ENCODE assay signal across 10 cellular contexts in the genomic region with DNA sequence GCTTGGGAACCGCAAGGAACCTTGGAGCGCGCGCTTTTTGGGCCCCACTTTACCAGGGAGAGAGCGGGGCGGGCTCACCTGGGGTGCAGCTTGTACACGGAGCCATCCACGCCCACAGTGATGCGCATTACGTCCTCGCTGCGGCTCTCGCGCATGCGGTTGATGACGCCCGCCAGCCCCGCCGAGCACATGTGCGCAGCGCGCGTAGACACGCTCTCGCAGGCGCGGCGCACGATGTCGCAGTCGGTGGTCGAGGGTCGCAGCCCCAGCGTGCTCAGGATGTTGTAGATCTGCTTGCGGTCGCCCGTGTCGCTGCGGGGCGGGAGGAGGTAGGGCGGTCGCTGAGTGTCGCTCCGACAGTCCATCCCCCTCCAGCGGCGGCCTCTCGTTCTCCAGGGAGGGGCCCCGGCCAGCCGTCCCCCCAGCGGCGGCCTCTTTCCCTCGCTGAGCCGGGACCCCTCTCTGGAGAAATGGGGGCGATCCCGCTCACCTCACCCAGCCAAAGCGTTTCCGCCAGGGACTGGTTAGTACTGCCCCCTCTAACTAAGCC. TPM values are rescaled to one million over a fixed set of nuclear protein-coding genes. Genes with fewer than 3 reads are reported as not detected.
DNase-seq lines count a peak whose midpoint lies in the region; ATAC-seq lines count a peak whose summit lies in the region.
"Had no signal": no experiment of that assay in that cellular context is flagged by ENCODE, and none has a peak within 500 bp of the region (broad histone marks: within the 10 kb centered on the region; RNA-seq: fewer than 3 reads in every experiment).

No MANE protein-coding gene starts in this region.

- H3K4me1 Mint-ChIP-seq in central memory CD8-positive, alpha-beta T cell = no peaks in the 10 kb centered on the region

- peaks cover 13% of the 10 kb centered on the region for H3K27me3 Mint-ChIP-seq in central memory CD8-positive, alpha-beta T cell

- no peak overlapping the region for H3K27ac Mint-ChIP-seq in central memory CD8-positive, alpha-beta T cell (ENCODE audit: low read depth)

- DNase-seq in activated CD4-positive, CD25-positive, alpha-beta regulatory T cell treated with anti-CD3 and anti-CD28 coated beads, Interleukin-2, amount 50 U/mL, for 16 hours (ENCODE audit: low read depth, low spot score) = peak; percentile 8
- DNase-seq in central memory CD8-positive, alpha-beta T cell (ENCODE audit: low spot score in 2 of 2) = no peak
- peak; percentile 27 to 36 for DNase-seq in stimulated activated CD8-positive, alpha-beta memory T cell treated with anti-CD3 and anti-CD28 coated beads, Interleukin-2, amount 100 ng/mL, for 48 hours (ENCODE audit: low read depth in 2 of 2)
- no peak for DNase-seq in amniotic stem cell (lab: John Stamatoyannopoulos, UW)
- no peak for DNase-seq in NCI-H2081 treated with DMSO at 0.1 percent for 48 hours (lab: John Stamatoyannopoulos, UW)
- no peak for DNase-seq in MG63
- no peak for DNase-seq in COR-L47 (lab: John Stamatoyannopoulos, UW)

- peak overlapping the region; percentile 54 for H3K4me3 Mint-ChIP-seq in central memory CD8-positive, alpha-beta T cell

- H3K4me3 ChIP-seq in mesodermal cell (ENCODE audit: extremely low read depth, insufficient read depth, low read length, poor library complexity, severe bottlenecking) (peak overlapping the region; percentile 29), MG63 (no peak overlapping the region; the same call in 1 of the 2 replicates)

- ATAC-seq in central memory CD8-positive, alpha-beta T cell (replicated peaks; ENCODE audit: extremely low read depth, poor library complexity, severe bottlenecking) = peak; percentile 43

- H3K9me3 ChIP-seq in mesodermal cell (ENCODE audit: control insufficient read depth, low read length) = no peaks in the 10 kb centered on the region
- H3K9me3 ChIP-seq in MG63 = no peaks in the 10 kb centered on the region
- H3K9me3 ChIP-seq: pancreas had no signal

- H3K9me3 Mint-ChIP-seq in central memory CD8-positive, alpha-beta T cell = no peaks in the 10 kb centered on the region

- H3K27ac ChIP-seq in mesodermal cell (ENCODE audit: low read depth, low read length, severe bottlenecking) = no peak overlapping the region
- H3K27ac ChIP-seq: KMS-11 had no signal

- no peaks in the 10 kb centered on the region for H3K36me3 Mint-ChIP-seq in central memory CD8-positive, alpha-beta T cell (ENCODE audit: insufficient read depth)

- H3K27me3 ChIP-seq in MG63 = no peaks in the 10 kb centered on the region
- H3K27me3 ChIP-seq: pancreas had no signal

- peaks cover 9% of the 10 kb centered on the region for H3K4me1 ChIP-seq in mesodermal cell (ENCODE audit: control insufficient read depth, insufficient read depth, low read length, poor library complexity, severe bottlenecking)
- H3K4me1 ChIP-seq: pancreas had no signal

- 43 to 47% methylated on average over 45 to 46 of the region's 57 CpGs for WGBS in mesodermal cell (ENCODE audit: insufficient coverage in 2 of 2), 2 experiments

- H3K36me3 ChIP-seq in mesodermal cell (ENCODE audit: control insufficient read depth, insufficient read depth, low read length) (no peaks in the 10 kb centered on the region), MG63 (no peaks in the 10 kb centered on the region)
- H3K36me3 ChIP-seq: pancreas had no signal

RNA-seq across cellular contexts. Expression of gene MYL7, which starts 4.4 kb away (rescaled TPM):
- polyA plus RNA-seq in mesodermal cell (2013, experiment 1 of 2) = 58.3 TPM
- polyA plus RNA-seq in mesodermal cell (2013, experiment 2 of 2) = 43.2 TPM
- not detected in 2 replicates for total RNA-seq in MG63 (2014; rRNA removed; shearing (Covaris generic); ENCODE audit: low replicate concordance)

RNA-seq across cellular contexts. Expression of gene POLD2, which starts 22.1 kb away (rescaled TPM):
- polyA plus RNA-seq in mesodermal cell (2013, experiment 1 of 2) = 88.8 TPM
- 87.7 TPM for polyA plus RNA-seq in mesodermal cell (2013, experiment 2 of 2)
- total RNA-seq in MG63 (2014; rRNA removed; shearing (Covaris generic); ENCODE audit: low replicate concordance) = 146 and 186 TPM in 2 replicates

RNA-seq across cellular contexts. Expression of gene AEBP1, which starts 41.3 kb away (rescaled TPM):
- 109 TPM for polyA plus RNA-seq in mesodermal cell (2013, experiment 1 of 2)
- polyA plus RNA-seq in mesodermal cell (2013, experiment 2 of 2) = 89.5 TPM
- total RNA-seq in MG63 (2014; rRNA removed; shearing (Covaris generic); ENCODE audit: low replicate concordance) = 36.8 and 45.8 TPM in 2 replicates

RNA-seq across cellular contexts. Expression of gene GCK, which starts 43.7 kb away (rescaled TPM):
- polyA plus RNA-seq in mesodermal cell (2013, experiment 1 of 2) = 2.8 TPM
- 2.7 TPM for polyA plus RNA-seq in mesodermal cell (2013, experiment 2 of 2)
- total RNA-seq in MG63 (2014; rRNA removed; shearing (Covaris generic); ENCODE audit: low replicate concordance) = not detected in 2 replicates

RNA-seq across cellular contexts. Expression of gene YKT6, which starts 55.3 kb away (rescaled TPM):
- polyA plus RNA-seq in mesodermal cell (2013, experiment 1 of 2) = 114 TPM
- 95.7 TPM for polyA plus RNA-seq in mesodermal cell (2013, experiment 2 of 2)
- 121 and 140 TPM in 2 replicates for total RNA-seq in MG63 (2014; rRNA removed; shearing (Covaris generic); ENCODE audit: low replicate concordance)

Comparison
In these comparisons a context has a peak if more than half of its experiments do, and no peak if none do; other contexts are left out.
1. DNase-seq: peak in activated CD4-positive, CD25-positive, alpha-beta regulatory T cell treated with anti-CD3 and anti-CD28 coated beads, Interleukin-2, amount 50 U/mL, for 16 hours (single experiment) and stimulated activated CD8-positive, alpha-beta memory T cell treated with anti-CD3 and anti-CD28 coated beads, Interleukin-2, amount 100 ng/mL, for 48 hours (2 of 2); none in central memory CD8-positive, alpha-beta T cell (0 of 2), amniotic stem cell (single experiment), NCI-H2081 treated with DMSO at 0.1 percent for 48 hours (single experiment), MG63 (single experiment) and COR-L47 (single experiment).